1 cellular context compared by ENCODE assay signal in genomic region chr6:127811939-127812338, GRCh38.
TF ChIP-seq lines count a peak whose summit lies in the region.

No MANE protein-coding gene starts in this region.

TF ChIP-seq in GM23338, 12 proteins besides CTCF, POLR2A, EP300 and RAD21 (continued from another document):
- TF ChIP-seq JUNB (IDR thresholded peaks at IDR 0.05; ENCODE audit: unreplicated experiment), result no peak
- no peak for TF ChIP-seq NANOG (IDR thresholded peaks at IDR 0.05; ENCODE audit: borderline replicate concordance)
- TF ChIP-seq EZH2phosphoT487 (IDR thresholded peaks at IDR 0.05; ENCODE audit: unreplicated experiment), result no peak
- no peak for TF ChIP-seq ZNF462 (CRISPR knock-in tag; IDR thresholded peaks at IDR 0.05)
- no peak for TF ChIP-seq STAT1 (IDR thresholded peaks at IDR 0.05; ENCODE audit: unreplicated experiment)
- TF ChIP-seq REST (IDR thresholded peaks at IDR 0.05; ENCODE audit: unreplicated experiment), result no peak
- TF ChIP-seq EZH2 (IDR thresholded peaks at IDR 0.05; ENCODE audit: low read depth, unreplicated experiment), result no peak
- TF ChIP-seq, protein P1, sequence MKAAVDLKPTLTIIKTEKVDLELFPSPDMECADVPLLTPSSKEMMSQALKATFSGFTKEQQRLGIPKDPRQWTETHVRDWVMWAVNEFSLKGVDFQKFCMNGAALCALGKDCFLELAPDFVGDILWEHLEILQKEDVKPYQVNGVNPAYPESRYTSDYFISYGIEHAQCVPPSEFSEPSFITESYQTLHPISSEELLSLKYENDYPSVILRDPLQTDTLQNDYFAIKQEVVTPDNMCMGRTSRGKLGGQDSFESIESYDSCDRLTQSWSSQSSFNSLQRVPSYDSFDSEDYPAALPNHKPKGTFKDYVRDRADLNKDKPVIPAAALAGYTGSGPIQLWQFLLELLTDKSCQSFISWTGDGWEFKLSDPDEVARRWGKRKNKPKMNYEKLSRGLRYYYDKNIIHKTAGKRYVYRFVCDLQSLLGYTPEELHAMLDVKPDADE (IDR thresholded peaks at IDR 0.05), result no peak
- TF ChIP-seq ZNF114 (CRISPR knock-in tag; IDR thresholded peaks at IDR 0.05), result no peak
- no peak for TF ChIP-seq CREB1 (CRISPR knock-in tag; IDR thresholded peaks at IDR 0.05; ENCODE audit: low read depth)
